23 cellular contexts compared by ENCODE assay signal in the genomic region with DNA sequence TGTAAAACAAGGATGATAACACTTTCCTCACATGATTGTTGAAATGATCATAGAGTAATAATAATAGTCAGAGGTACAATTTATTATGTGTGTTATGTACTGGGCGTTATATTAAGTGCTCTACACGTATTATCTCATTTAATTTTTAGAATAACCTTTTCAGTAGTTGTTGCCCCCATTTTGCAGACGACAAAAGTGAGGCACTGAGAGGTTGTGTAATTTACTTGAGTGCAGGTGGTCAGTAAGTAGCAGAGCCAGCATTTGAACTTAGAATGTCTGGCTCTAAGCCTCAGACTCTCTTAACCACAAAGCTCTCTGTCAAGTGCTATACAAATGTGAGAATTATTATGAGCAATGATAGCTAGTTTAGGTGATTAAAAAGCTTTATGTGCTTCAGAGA.
"Had no signal": no experiment of that assay in that cellular context is flagged by ENCODE, and none has a peak within 500 bp of the region (broad histone marks: within the 10 kb centered on the region; RNA-seq: fewer than 3 reads in every experiment).

No MANE protein-coding gene starts in this region.

- H3K36me3 Mint-ChIP-seq: immature natural killer cell, memory B cell, natural killer cell had no signal

- H3K4me1 Mint-ChIP-seq: immature natural killer cell; memory B cell; natural killer cell; stimulated activated naive B cell treated with anti-CD40 and anti-IgM and Interleukin-4, amounts not matched to agents 10 μg/mL and 1 μg/mL and 100 μg/mL, for 72 hours had no signal

- H3K27me3 Mint-ChIP-seq: progenitor cell of endocrine pancreas; stimulated activated naive B cell treated with anti-CD40 and anti-IgM and Interleukin-4, amounts not matched to agents 10 μg/mL and 1 μg/mL and 100 μg/mL, for 72 hours; stimulated activated naive CD8-positive, alpha-beta T cell treated with anti-CD3 and anti-CD28 coated beads, Interleukin-15, Interleukin-2, amounts not matched to agents 100 ng/mL and 50 ng/mL, for 24 hours had no signal

- DNase-seq: dorsolateral prefrontal cortex; effector CD4-positive, alpha-beta T cell; hypothalamus; immature natural killer cell; islet precursor cell; kidney glomerular epithelial cell; left colon; natural killer cell; pancreas; right lobe of liver; small intestine; stimulated activated CD4-positive, alpha-beta T cell treated with anti-CD3 and anti-CD28 coated beads, Interleukin-15, amount 100 ng/mL, for 24 hours; stimulated activated CD4-positive, alpha-beta T cell treated with anti-CD3 and anti-CD28 coated beads, Interleukin-2, amount 100 ng/mL, for 48 hours; stimulated activated naive B cell treated with anti-CD40 and anti-IgM and Interleukin-4, amounts not matched to agents 10 μg/mL and 1 μg/mL and 100 μg/mL, for 72 hours; transverse colon had no signal

- H3K4me3 Mint-ChIP-seq: immature natural killer cell; memory B cell; natural killer cell; stimulated activated naive B cell treated with anti-CD40 and anti-IgM and Interleukin-4, amounts not matched to agents 10 μg/mL and 1 μg/mL and 100 μg/mL, for 72 hours; stimulated activated naive CD8-positive, alpha-beta T cell treated with anti-CD3 and anti-CD28 coated beads, Interleukin-15, Interleukin-2, amounts not matched to agents 100 ng/mL and 50 ng/mL, for 24 hours had no signal

- H3K4me1 ChIP-seq: pancreas, right lobe of liver, suprapubic skin, transverse colon, vagina had no signal

- H3K4me3 ChIP-seq: dorsolateral prefrontal cortex, lung, pancreas, right lobe of liver, suprapubic skin, transverse colon, vagina had no signal

- H3K27ac Mint-ChIP-seq: immature natural killer cell; memory B cell; natural killer cell; progenitor cell of endocrine pancreas; stimulated activated naive B cell treated with anti-CD40 and anti-IgM and Interleukin-4, amounts not matched to agents 10 μg/mL and 1 μg/mL and 100 μg/mL, for 72 hours; stimulated activated naive CD8-positive, alpha-beta T cell treated with anti-CD3 and anti-CD28 coated beads, Interleukin-15, Interleukin-2, amounts not matched to agents 100 ng/mL and 50 ng/mL, for 24 hours had no signal

- H3K9me3 Mint-ChIP-seq: natural killer cell; stimulated activated naive B cell treated with anti-CD40 and anti-IgM and Interleukin-4, amounts not matched to agents 10 μg/mL and 1 μg/mL and 100 μg/mL, for 72 hours; stimulated activated naive CD8-positive, alpha-beta T cell treated with anti-CD3 and anti-CD28 coated beads, Interleukin-15, Interleukin-2, amounts not matched to agents 100 ng/mL and 50 ng/mL, for 24 hours had no signal

- H3K27ac ChIP-seq: dorsolateral prefrontal cortex, neutrophil, pancreas, right lobe of liver, suprapubic skin, transverse colon, vagina had no signal

- H3K36me3 ChIP-seq: neutrophil, pancreas, right lobe of liver, suprapubic skin, transverse colon, vagina had no signal

- H3K9me3 ChIP-seq: neutrophil, pancreas, right lobe of liver, suprapubic skin, transverse colon, vagina had no signal

- FAIRE-seq: frontal cortex, pancreas, small intestine had no signal

- ATAC-seq: left colon; natural killer cell; pancreas; right lobe of liver; stimulated activated naive B cell treated with anti-CD40 and anti-IgM and Interleukin-4, amounts not matched to agents 10 μg/mL and 1 μg/mL and 100 μg/mL, for 72 hours had no signal

- H3K27me3 ChIP-seq: dorsolateral prefrontal cortex, neutrophil, pancreas, right lobe of liver, suprapubic skin, transverse colon, vagina had no signal
